2 cellular contexts compared by ENCODE assay signal in the genomic region with DNA sequence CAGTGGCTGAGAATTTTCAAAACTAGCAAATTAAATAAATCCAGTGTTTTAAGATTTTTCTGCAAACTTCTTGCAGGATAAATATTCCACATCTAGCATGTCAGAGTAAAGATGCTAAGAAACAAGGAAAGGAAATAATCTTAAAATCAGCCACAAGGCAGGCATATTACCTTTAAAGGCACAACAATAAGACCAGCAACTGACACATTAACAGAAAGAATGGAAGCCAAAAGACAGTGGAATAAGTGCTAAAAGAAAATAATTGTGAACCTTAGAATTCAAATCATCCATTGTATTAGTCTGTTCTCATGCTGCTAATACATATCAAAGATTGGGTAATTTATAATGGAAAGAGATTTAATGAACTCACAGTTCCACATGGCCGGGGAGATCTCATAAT.
TF ChIP-seq lines count a peak whose summit lies in the region.

No MANE protein-coding gene starts in this region.

TF ChIP-seq in HCT116, 20 proteins besides CTCF, POLR2A, EP300 and RAD21:
- TF ChIP-seq, protein P1, sequence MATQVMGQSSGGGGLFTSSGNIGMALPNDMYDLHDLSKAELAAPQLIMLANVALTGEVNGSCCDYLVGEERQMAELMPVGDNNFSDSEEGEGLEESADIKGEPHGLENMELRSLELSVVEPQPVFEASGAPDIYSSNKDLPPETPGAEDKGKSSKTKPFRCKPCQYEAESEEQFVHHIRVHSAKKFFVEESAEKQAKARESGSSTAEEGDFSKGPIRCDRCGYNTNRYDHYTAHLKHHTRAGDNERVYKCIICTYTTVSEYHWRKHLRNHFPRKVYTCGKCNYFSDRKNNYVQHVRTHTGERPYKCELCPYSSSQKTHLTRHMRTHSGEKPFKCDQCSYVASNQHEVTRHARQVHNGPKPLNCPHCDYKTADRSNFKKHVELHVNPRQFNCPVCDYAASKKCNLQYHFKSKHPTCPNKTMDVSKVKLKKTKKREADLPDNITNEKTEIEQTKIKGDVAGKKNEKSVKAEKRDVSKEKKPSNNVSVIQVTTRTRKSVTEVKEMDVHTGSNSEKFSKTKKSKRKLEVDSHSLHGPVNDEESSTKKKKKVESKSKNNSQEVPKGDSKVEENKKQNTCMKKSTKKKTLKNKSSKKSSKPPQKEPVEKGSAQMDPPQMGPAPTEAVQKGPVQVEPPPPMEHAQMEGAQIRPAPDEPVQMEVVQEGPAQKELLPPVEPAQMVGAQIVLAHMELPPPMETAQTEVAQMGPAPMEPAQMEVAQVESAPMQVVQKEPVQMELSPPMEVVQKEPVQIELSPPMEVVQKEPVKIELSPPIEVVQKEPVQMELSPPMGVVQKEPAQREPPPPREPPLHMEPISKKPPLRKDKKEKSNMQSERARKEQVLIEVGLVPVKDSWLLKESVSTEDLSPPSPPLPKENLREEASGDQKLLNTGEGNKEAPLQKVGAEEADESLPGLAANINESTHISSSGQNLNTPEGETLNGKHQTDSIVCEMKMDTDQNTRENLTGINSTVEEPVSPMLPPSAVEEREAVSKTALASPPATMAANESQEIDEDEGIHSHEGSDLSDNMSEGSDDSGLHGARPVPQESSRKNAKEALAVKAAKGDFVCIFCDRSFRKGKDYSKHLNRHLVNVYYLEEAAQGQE (IDR thresholded peaks at IDR 0.05; ENCODE audit: low read depth) = no peak
- TF ChIP-seq CBX3 (IDR thresholded peaks at IDR 0.05; ENCODE audit: low read depth) = peak; percentile 66; the same call in 1 of the 2 replicates

TF ChIP-seq in HEK293, 187 proteins besides CTCF, POLR2A, EP300 and RAD21 (continued from another document):
- TF ChIP-seq, protein P2, sequence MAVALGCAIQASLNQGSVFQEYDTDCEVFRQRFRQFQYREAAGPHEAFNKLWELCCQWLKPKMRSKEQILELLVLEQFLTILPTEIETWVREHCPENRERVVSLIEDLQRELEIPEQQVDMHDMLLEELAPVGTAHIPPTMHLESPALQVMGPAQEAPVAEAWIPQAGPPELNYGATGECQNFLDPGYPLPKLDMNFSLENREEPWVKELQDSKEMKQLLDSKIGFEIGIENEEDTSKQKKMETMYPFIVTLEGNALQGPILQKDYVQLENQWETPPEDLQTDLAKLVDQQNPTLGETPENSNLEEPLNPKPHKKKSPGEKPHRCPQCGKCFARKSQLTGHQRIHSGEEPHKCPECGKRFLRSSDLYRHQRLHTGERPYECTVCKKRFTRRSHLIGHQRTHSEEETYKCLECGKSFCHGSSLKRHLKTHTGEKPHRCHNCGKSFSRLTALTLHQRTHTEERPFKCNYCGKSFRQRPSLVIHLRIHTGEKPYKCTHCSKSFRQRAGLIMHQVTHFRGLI (tag by site-specific recombination; IDR thresholded peaks at IDR 0.05) = no peak
- TF ChIP-seq ZNF433 (tag by site-specific recombination; IDR thresholded peaks at IDR 0.05; ENCODE audit: low read depth) = no peak
